10 cellular contexts compared by ENCODE assay signal in genomic region chr16:11791144-11791828, GRCh38. TPM values are rescaled to one million over a fixed set of nuclear protein-coding genes. Genes with fewer than 3 reads are reported as not detected.
DNase-seq lines count a peak whose midpoint lies in the region; ATAC-seq and TF ChIP-seq lines count a peak whose summit lies in the region.
"Had no signal": no experiment of that assay in that cellular context is flagged by ENCODE, and none has a peak within 500 bp of the region (broad histone marks: within the 10 kb centered on the region; RNA-seq: fewer than 3 reads in every experiment).

No MANE protein-coding gene starts in this region.

- DNase-seq in NCI-H1105 treated with DMSO at 0.1 percent for 48 hours (lab: John Stamatoyannopoulos, UW) (peak; percentile 17), NCI-H1105 (lab: John Stamatoyannopoulos, UW) (no peak), H9 (no peak), ascending aorta (ENCODE audit: low spot score in 2 of 2) (no peak), DMS114 treated with DMSO at 0.1 percent for 48 hours (lab: John Stamatoyannopoulos, UW; ENCODE audit: unreplicated experiment) (no peak), retina (no peak)
- DNase-seq in naive thymus-derived CD8-positive, alpha-beta T cell, result no peak
- DNase-seq: 8988T, testis had no signal

- H3K23me2 ChIP-seq in H9 (ENCODE audit: insufficient read length, low read depth, low read length, poor library complexity, severe bottlenecking), result no peaks in the 10 kb centered on the region

- H2BK20ac ChIP-seq in H9 (ENCODE audit: low read depth, low read length, poor library complexity, severe bottlenecking), result no peak overlapping the region

- intact Hi-C loops in ascending aorta (cut with DNase I), result no loop called here

- H2AFZ ChIP-seq in H9 (ENCODE audit: low read length), result no peak overlapping the region

- no peak overlapping the region for H3K18ac ChIP-seq in H9 (ENCODE audit: insufficient read length, low read depth, low read length)

- H3K4me3 ChIP-seq in ascending aorta, result no peak overlapping the region
- H3K4me3 ChIP-seq: testis had no signal

- H3K9ac ChIP-seq in H9 (ENCODE audit: extremely low read depth, insufficient read length, low read length), result no peak overlapping the region

- H3T11ph ChIP-seq in H9 (ENCODE audit: low read length), result no peak overlapping the region

- H3K4ac ChIP-seq in H9 (ENCODE audit: low read depth, low read length), result no peak overlapping the region

- no peak overlapping the region for H3K14ac ChIP-seq in H9 (ENCODE audit: insufficient read depth, low read length)

- POLR2A ChIA-PET in naive thymus-derived CD8-positive, alpha-beta T cell (lab: Charles Lee), result interaction anchor here (0.5 to 3.0 kb wide), 6 partner anchors 8 to 102 kb away, joined by 3 to 13 read pairs (median 4); partner anchors contain the start of gene TXNDC11

- H4K91ac ChIP-seq in H9 (ENCODE audit: insufficient read length, low read depth, low read length), result no peak overlapping the region

- H4K20me1 ChIP-seq in H9 (ENCODE audit: control insufficient read depth, insufficient read depth, insufficient read length), result no peaks in the 10 kb centered on the region

- ATAC-seq in naive thymus-derived CD8-positive, alpha-beta T cell, result no peak
- ATAC-seq in HG03520 (IDR thresholded peaks at IDR 0.05; ENCODE audit: unreplicated experiment), result no peak

- H4K8ac ChIP-seq in H9 (replicated peaks; ENCODE audit: insufficient read length, low read depth, low read length), result no peak overlapping the region

- H3K9me3 ChIP-seq in H9 (ENCODE audit: control insufficient read depth, low read depth, low read length) (no peaks in the 10 kb centered on the region), ascending aorta (no peaks in the 10 kb centered on the region)
- H3K9me3 ChIP-seq: testis had no signal

- H3K4me1 ChIP-seq in H9 (ENCODE audit: insufficient read depth, low read length), result no peaks in the 10 kb centered on the region
- peaks cover 0 to 45% of the 10 kb centered on the region in 2 donors for H3K4me1 ChIP-seq in ascending aorta

- no peak overlapping the region for H2BK5ac ChIP-seq in H9 (ENCODE audit: insufficient read length, low read length)

- no peaks in the 10 kb centered on the region for H3K79me1 ChIP-seq in H9 (ENCODE audit: insufficient read depth, low read depth, low read length, poor library complexity, severe bottlenecking)

- peak overlapping the region; percentile 83 to 95 (median 89); a peak in 6 of 7 replicates for H3K27ac Mint-ChIP-seq in H9
- peak overlapping the region; percentile 30 to 87 (median 82) for H3K27ac Mint-ChIP-seq in naive thymus-derived CD8-positive, alpha-beta T cell

- no peak overlapping the region for H3K23ac ChIP-seq in H9 (ENCODE audit: insufficient read length, low read depth, low read length)

- no peaks in the 10 kb centered on the region for H3K27me3 Mint-ChIP-seq in H9 (ENCODE audit: low read depth)
- no peaks in the 10 kb centered on the region for H3K27me3 Mint-ChIP-seq in naive thymus-derived CD8-positive, alpha-beta T cell

- H3K27me3 ChIP-seq in H9 (ENCODE audit: insufficient read depth, low read length), result no peaks in the 10 kb centered on the region
- no peaks in the 10 kb centered on the region for H3K27me3 ChIP-seq in ascending aorta
- H3K27me3 ChIP-seq: testis had no signal

- no peak overlapping the region for H2BK120ac ChIP-seq in H9 (ENCODE audit: low read depth, low read length, poor library complexity, severe bottlenecking)

- peaks cover 0 to 6% of the 10 kb centered on the region in 2 donors for H3K36me3 ChIP-seq in ascending aorta

- H3K56ac ChIP-seq in H9 (ENCODE audit: insufficient read length, low read depth, low read length), result no peak overlapping the region

- H3K4me2 ChIP-seq in H9 (ENCODE audit: insufficient read depth, insufficient read length, low read length), result no peak overlapping the region

- peaks cover 2 to 14% (median 12%) of the 10 kb centered on the region in 3 experiments; a peak in 6 of 7 replicates for H3K36me3 Mint-ChIP-seq in H9 (ENCODE audit: insufficient read depth in 1 of 3, low read depth in 3 of 3)
- H3K36me3 Mint-ChIP-seq in naive thymus-derived CD8-positive, alpha-beta T cell, result peaks cover 0 to 22% (median 0%) of the 10 kb centered on the region in 3 donors

- no peak overlapping the region for H4K5ac ChIP-seq in H9 (ENCODE audit: insufficient read length, low read depth, low read length)

- no peak for TF ChIP-seq CTCF in H9 (conservative IDR thresholded peaks at IDR 0.05)
- TF ChIP-seq CTCF in ascending aorta (IDR thresholded peaks at IDR 0.05), result no peak

- no peaks in the 10 kb centered on the region for H3K9me3 Mint-ChIP-seq in H9
- H3K9me3 Mint-ChIP-seq in naive thymus-derived CD8-positive, alpha-beta T cell, result no peaks in the 10 kb centered on the region

- peaks cover 17% of the 10 kb centered on the region; the same call in 1 of the 2 replicates for H3K79me2 ChIP-seq in H9 (ENCODE audit: insufficient read depth, low read length)

- no peak overlapping the region for H2BK12ac ChIP-seq in H9 (ENCODE audit: insufficient read length, low read depth, low read length)

- WGBS in H9 (ENCODE audit: extremely low coverage, insufficient read length, low lambda C conversion rate), result no CpG with 5 or more reads among the region's 8 CpGs

- H3K27ac ChIP-seq in H9 (ENCODE audit: insufficient read length, low read depth, low read length), result no peak overlapping the region
- peak overlapping the region; percentile 10 to 98 for H3K27ac ChIP-seq in ascending aorta
- H3K27ac ChIP-seq: testis had no signal

- peaks cover 17 to 34% of the 10 kb centered on the region in 2 experiments for H3K4me1 Mint-ChIP-seq in H9
- H3K4me1 Mint-ChIP-seq in naive thymus-derived CD8-positive, alpha-beta T cell, result peaks cover 47 to 87% (median 85%) of the 10 kb centered on the region in 4 donors

- H2BK15ac ChIP-seq in H9 (ENCODE audit: low read depth, low read length), result no peak overlapping the region

- no peak overlapping the region for H3K4me3 Mint-ChIP-seq in H9
- peak overlapping the region in 2 of 10 donors; percentile 8 to 36 for H3K4me3 Mint-ChIP-seq in naive thymus-derived CD8-positive, alpha-beta T cell

- H2AK5ac ChIP-seq in H9 (ENCODE audit: insufficient read length, low read length), result no peak overlapping the region

RNA-seq across cellular contexts. Expression of gene ZC3H7A, which starts 5.8 kb away (rescaled TPM):
- total RNA-seq in H9 (2021), result 43.1 and 43.5 TPM in 2 replicates
- total RNA-seq in ascending aorta, result 56.9 TPM
- total RNA-seq in naive thymus-derived CD8-positive, alpha-beta T cell, result 10 to 100 TPM; 71.0 to 72.2 TPM
- 10 to 100 TPM; 29.7 to 35.1 (median 32.3) TPM for polyA plus RNA-seq in naive thymus-derived CD8-positive, alpha-beta T cell

RNA-seq across cellular contexts. Expression of gene TXNDC11, which starts 48.6 kb away (rescaled TPM):
- total RNA-seq in H9 (2021) (12.2 and 15.3 TPM in 2 replicates), ascending aorta (86.5 TPM)
- 10 to 100 TPM; 35.3 to 41.8 TPM for total RNA-seq in naive thymus-derived CD8-positive, alpha-beta T cell
- polyA plus RNA-seq in naive thymus-derived CD8-positive, alpha-beta T cell, result 10 to 100 TPM; 31.8 to 46.8 (median 35.4) TPM
